22 cellular contexts compared by ENCODE assay signal in the genomic region with DNA sequence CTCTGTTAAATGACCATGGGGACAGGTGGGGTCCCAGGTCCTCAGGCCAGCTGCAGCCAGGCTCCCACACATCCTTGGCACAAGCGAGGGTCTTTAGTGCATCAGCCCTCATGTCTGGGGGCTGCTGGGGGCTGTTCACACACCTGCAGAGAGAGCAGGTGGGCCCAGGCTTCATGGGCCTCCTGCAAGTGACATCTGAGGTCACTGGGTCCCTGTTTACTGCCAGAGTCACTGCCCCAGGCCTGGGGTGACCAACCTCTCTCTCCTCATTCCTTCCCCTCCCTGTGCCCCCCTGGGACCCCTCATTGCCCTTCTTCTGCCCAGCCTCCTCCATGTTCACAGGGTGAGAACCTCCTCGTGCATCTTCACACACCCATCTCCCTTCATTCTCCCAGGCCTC.
A peak's percentile ranks its signal among the peaks of the same experiment; 100 is the strongest.
DNase-seq lines count a peak whose midpoint lies in the region; ATAC-seq, FAIRE-seq and TF ChIP-seq lines count a peak whose summit lies in the region.
"Had no signal": no experiment of that assay in that cellular context is flagged by ENCODE, and none has a peak within 500 bp of the region (broad histone marks: within the 10 kb centered on the region; RNA-seq: fewer than 3 reads in every experiment).

No MANE protein-coding gene starts in this region.

- no peaks in the 10 kb centered on the region for H3K23me2 ChIP-seq in H1 (ENCODE audit: low read depth, low read length)

- no peak overlapping the region for H3K18ac ChIP-seq in H1 (ENCODE audit: extremely low read depth, low read length)
- H3K18ac ChIP-seq in neuronal stem cell (ENCODE audit: low read length): no peak overlapping the region

- peaks cover 0 to 3% (median 0%) of the 10 kb centered on the region in 5 donors for H3K27me3 Mint-ChIP-seq in naive thymus-derived CD4-positive, alpha-beta T cell
- H3K27me3 Mint-ChIP-seq: CD4-positive, alpha-beta T cell had no signal

- no peaks in the 10 kb centered on the region for H3K9me3 Mint-ChIP-seq in naive thymus-derived CD4-positive, alpha-beta T cell
- H3K9me3 Mint-ChIP-seq: CD4-positive, alpha-beta T cell; GM23338 had no signal

- FAIRE-seq in H1 (lab: Jason Lieb, UNC): no peak
- FAIRE-seq: GM12878 had no signal

- H2AFZ ChIP-seq in H1 (ENCODE audit: low read length): no peak overlapping the region
- no peak overlapping the region for H2AFZ ChIP-seq in neuronal stem cell (ENCODE audit: low read length)

- no peak overlapping the region for H4K5ac ChIP-seq in H1 (ENCODE audit: insufficient read length, low read depth, low read length)

- no peak overlapping the region for H3K27ac Mint-ChIP-seq in naive thymus-derived CD4-positive, alpha-beta T cell
- H3K27ac Mint-ChIP-seq: CD4-positive, alpha-beta T cell; GM23338 had no signal

- peak overlapping the region; percentile 44; the same call in 1 of the 2 replicates for H2BK5ac ChIP-seq in H1 (ENCODE audit: low read depth, low read length)
- H2BK5ac ChIP-seq in neuronal stem cell (ENCODE audit: low read length): no peak overlapping the region

- H2BK12ac ChIP-seq in H1 (ENCODE audit: low read depth, low read length) (peak overlapping the region; percentile 6; the same call in 1 of the 2 replicates), neuronal stem cell (ENCODE audit: low read length) (no peak overlapping the region)

- H2BK15ac ChIP-seq in H1 (ENCODE audit: low read length) (no peak overlapping the region), neuronal stem cell (ENCODE audit: low read length) (peak overlapping the region; percentile 15)

- ATAC-seq in left ventricle myocardium superior: no peak
- no peak for ATAC-seq in aorta (ENCODE audit: low FRiP score)
- no peak for ATAC-seq in naive thymus-derived CD4-positive, alpha-beta T cell
- ATAC-seq in GM18867 (IDR thresholded peaks at IDR 0.05; ENCODE audit: unreplicated experiment): no peak
- ATAC-seq: GM12878, GM23338, HCT116, Panc1 had no signal

- CTCF ChIA-PET in H1 (lab: Charles Lee; ENCODE audit: partially characterized antibody): interaction anchor here (1.0 to 1.9 kb wide), 3 partner anchors 32 to 221 kb away, joined by 4 to 6 read pairs (median 4); no protein-coding TSS in a partner anchor
- CTCF ChIA-PET in naive thymus-derived CD4-positive, alpha-beta T cell (lab: Charles Lee): no interaction called here

- no peaks in the 10 kb centered on the region; the same call in 1 of the 2 replicates for H3K79me1 ChIP-seq in H1 (ENCODE audit: low read depth, low read length)
- H3K79me1 ChIP-seq in neuronal stem cell (ENCODE audit: low read depth, low read length): peaks cover 4% of the 10 kb centered on the region

- H3K4me1 ChIP-seq in right atrium auricular region (peaks cover 0 to 16% of the 10 kb centered on the region in 2 donors), H1 (replicated peaks in 1 of 4; ENCODE audit: control insufficient read depth in 3 of 4, insufficient read depth in 4 of 4, low read length in 3 of 4) (peaks cover 6 to 10% (median 10%) of the 10 kb centered on the region in 4 experiments), neuronal stem cell (ENCODE audit: control insufficient read depth in 2 of 2, insufficient read depth in 1 of 2, low read depth in 1 of 2, low read length in 2 of 2) (peaks cover 0 to 3% of the 10 kb centered on the region in 2 donors), aorta (ENCODE audit: control insufficient read depth in 1 of 2, insufficient read depth in 2 of 2, low read length in 2 of 2) (no peaks in the 10 kb centered on the region)
- no peaks in the 10 kb centered on the region for H3K4me1 ChIP-seq in naive thymus-derived CD4-positive, alpha-beta T cell (ENCODE audit: control insufficient read depth in 2 of 2, insufficient read depth in 2 of 2, low read length in 2 of 2)
- H3K4me1 ChIP-seq: Caco-2 had no signal

- H3K4me2 ChIP-seq in H1 (ENCODE audit: insufficient read depth in 1 of 2, low read depth in 2 of 2, low read length in 2 of 2) (no peak overlapping the region), neuronal stem cell (ENCODE audit: insufficient read depth, low read length, poor library complexity, severe bottlenecking) (no peak overlapping the region)
- H3K4me2 ChIP-seq: GM23338 had no signal

- H3K4me3 ChIP-seq in right atrium auricular region (no peak overlapping the region), H1 (ENCODE audit: extremely low read depth in 1 of 4, insufficient read depth in 2 of 4, low read depth in 3 of 4, low read length in 4 of 4) (no peak overlapping the region), neuronal stem cell (ENCODE audit: low read length in 2 of 2) (no peak overlapping the region), aorta (ENCODE audit: low read length in 2 of 2) (no peak overlapping the region)
- H3K4me3 ChIP-seq in naive thymus-derived CD4-positive, alpha-beta T cell (ENCODE audit: low read length): no peak overlapping the region
- H3K4me3 ChIP-seq: GM12878, GM23338 had no signal

- no peaks in the 10 kb centered on the region for H3K79me2 ChIP-seq in H1 (ENCODE audit: control insufficient read depth in 1 of 2, insufficient read depth in 2 of 2, low read length in 2 of 2)

- intact Hi-C loops in left ventricle myocardium superior (cut with micrococcal nuclease) (no loop called here), aorta (cut with DNase I) (no loop called here)
- intact Hi-C loops in naive thymus-derived CD4-positive, alpha-beta T cell (cut with micrococcal nuclease): no loop called here

- TF ChIP-seq CTCF in right atrium auricular region (IDR thresholded peaks at IDR 0.05): no peak
- TF ChIP-seq CTCF in H1 (IDR thresholded peaks at IDR 0.05; ENCODE audit: control extremely low read depth in 1 of 3, insufficient read depth in 1 of 3, low read depth in 1 of 3, low read length in 3 of 3): no peak

- H3K4me1 Mint-ChIP-seq in naive thymus-derived CD4-positive, alpha-beta T cell: no peaks in the 10 kb centered on the region

- H3K27ac ChIP-seq in right atrium auricular region (no peak overlapping the region), H1 (ENCODE audit: low read depth, low read length) (no peak overlapping the region), neuronal stem cell (replicated peaks; ENCODE audit: low read length) (no peak overlapping the region), aorta (ENCODE audit: low read depth in 1 of 2, low read length in 2 of 2) (no peak overlapping the region)
- no peak overlapping the region for H3K27ac ChIP-seq in naive thymus-derived CD4-positive, alpha-beta T cell (ENCODE audit: low read depth, low read length)

- TF ChIP-seq EP300 in H1 (IDR thresholded peaks at IDR 0.05; ENCODE audit: borderline replicate concordance in 1 of 2, low read depth in 2 of 2, low read length in 2 of 2): no peak

- H2BK20ac ChIP-seq in H1 (ENCODE audit: low read length): no peak overlapping the region

- peaks cover 0 to 2% of the 10 kb centered on the region in 2 experiments for H4K20me1 ChIP-seq in H1 (replicated peaks in 1 of 2; ENCODE audit: control insufficient read depth in 1 of 2, insufficient read depth in 2 of 2, low read length in 2 of 2)

- H4K91ac ChIP-seq in H1 (replicated peaks; ENCODE audit: insufficient read length, low read length) (peak overlapping the region; percentile 20), neuronal stem cell (ENCODE audit: low read depth, low read length, poor library complexity) (no peak overlapping the region)

- H3K9ac ChIP-seq in H1 (replicated peaks in 1 of 4; ENCODE audit: extremely low read depth in 1 of 4, low read depth in 3 of 4, low read length in 3 of 4) (no peak overlapping the region), neuronal stem cell (ENCODE audit: low read depth, low read length, poor library complexity) (no peak overlapping the region)

- 67% methylated on average over 1 of the region's 2 CpGs; no CpG with 5 or more reads in 1 of the 2 experiments for WGBS in H1 (ENCODE audit: extremely low coverage in 1 of 2, insufficient coverage in 1 of 2, insufficient read length in 1 of 2, insufficient replicate concordance in 2 of 2, low coverage in 1 of 2, low lambda C conversion rate in 2 of 2, missing lambda C conversion rate in 1 of 2), 2 experiments
- no CpG with 5 or more reads among the region's 2 CpGs for WGBS in neuronal stem cell (ENCODE audit: extremely low coverage in 2 of 2, insufficient read length in 2 of 2, insufficient replicate concordance in 1 of 2), 2 donors
- 89 to 95% methylated on average over 2 of the region's 2 CpGs for WGBS in aorta, 2 donors

- no peak for TF ChIP-seq POLR2A in H1 (IDR thresholded peaks at IDR 0.05; ENCODE audit: control extremely low read depth in 1 of 2, low read depth in 2 of 2, low read length in 2 of 2)

- H3K27me3 ChIP-seq in right atrium auricular region (no peaks in the 10 kb centered on the region), H1 (replicated peaks in 1 of 4; ENCODE audit: control insufficient read depth in 3 of 4, extremely low read depth in 1 of 4, insufficient read depth in 3 of 4, low read length in 3 of 4) (no peaks in the 10 kb centered on the region; a peak in 1 of 7 replicates), neuronal stem cell (ENCODE audit: control insufficient read depth in 3 of 3, insufficient read depth in 3 of 3, low read depth in 1 of 3, low read length in 3 of 3) (peaks cover 0 to 23% (median 0%) of the 10 kb centered on the region in 3 experiments), aorta (ENCODE audit: control insufficient read depth in 1 of 2, insufficient read depth in 2 of 2, low read length in 1 of 2) (no peaks in the 10 kb centered on the region)
- no peaks in the 10 kb centered on the region for H3K27me3 ChIP-seq in naive thymus-derived CD4-positive, alpha-beta T cell (ENCODE audit: control insufficient read depth in 2 of 2, insufficient read depth in 2 of 2, low read length in 2 of 2)

- H2BK120ac ChIP-seq in H1 (replicated peaks; ENCODE audit: low read depth, low read length): no peak overlapping the region
- no peak overlapping the region for H2BK120ac ChIP-seq in neuronal stem cell (ENCODE audit: low read depth, low read length)

- H3K14ac ChIP-seq in H1 (ENCODE audit: insufficient read length) (no peak overlapping the region), neuronal stem cell (ENCODE audit: low read length) (no peak overlapping the region)

- no peak overlapping the region for H3K56ac ChIP-seq in H1 (replicated peaks; ENCODE audit: insufficient read length, low read depth, low read length)

- H3K4ac ChIP-seq in H1 (replicated peaks; ENCODE audit: insufficient read length, low read depth, low read length) (no peak overlapping the region), neuronal stem cell (ENCODE audit: low read length) (no peak overlapping the region)

- H2AK5ac ChIP-seq in H1 (ENCODE audit: low read depth, low read length) (0 out of 2 replicates have a peak overlapping the region, but pooled peaks have one; percentile 3), neuronal stem cell (ENCODE audit: low read depth, low read length) (peak overlapping the region; percentile 69)

- H3K36me3 Mint-ChIP-seq in naive thymus-derived CD4-positive, alpha-beta T cell: no peaks in the 10 kb centered on the region

- H4K8ac ChIP-seq in H1 (ENCODE audit: extremely low read depth, insufficient read depth, low read length) (no peak overlapping the region), neuronal stem cell (ENCODE audit: low read depth, low read length) (no peak overlapping the region)

- TF ChIP-seq RAD21 in H1 (IDR thresholded peaks at IDR 0.05 in 1 of 2, conservative IDR thresholded peaks at IDR 0.05 in 1 of 2; ENCODE audit: low read depth in 2 of 2, low read length in 2 of 2): no peak

- no peak overlapping the region for H3K4me3 Mint-ChIP-seq in naive thymus-derived CD4-positive, alpha-beta T cell
- H3K4me3 Mint-ChIP-seq: CD4-positive, alpha-beta T cell; GM23338 had no signal

- H3K23ac ChIP-seq in H1 (ENCODE audit: insufficient read length) (peak overlapping the region; percentile 42), neuronal stem cell (ENCODE audit: low read depth, low read length, poor library complexity) (no peak overlapping the region)

- DNase-seq in left ventricle myocardium superior (peak; percentile 5), right atrium auricular region (ENCODE audit: low spot score) (no peak), H1 (ENCODE audit: low read depth in 1 of 2, low spot score in 2 of 2) (no peak), neuronal stem cell (ENCODE audit: low spot score) (no peak), aorta (peak; percentile 23 to 29)
- no peak for DNase-seq in naive thymus-derived CD4-positive, alpha-beta T cell
- DNase-seq: CD4-positive, alpha-beta T cell; DMS 273 treated with DMSO at 0.1 percent for 48 hours; DND-41; KG1; NCI-H1092 treated with DMSO at 0.1 percent for 48 hours; NCI-H1436 treated with DMSO at 0.1 percent for 48 hours; NCI-H2029; NCI-H2227 treated with DMSO at 0.1 percent for 48 hours; NCI-H510A; NCI-H774 had no signal

- POLR2A ChIA-PET in H1 (lab: Charles Lee; ENCODE audit: partially characterized antibody): no interaction called here
- POLR2A ChIA-PET in naive thymus-derived CD4-positive, alpha-beta T cell (lab: Charles Lee): no interaction called here

- H3K9me3 ChIP-seq in right atrium auricular region (no peaks in the 10 kb centered on the region), H1 (ENCODE audit: insufficient read depth in 2 of 2, low read depth in 1 of 2, low read length in 1 of 2) (no peaks in the 10 kb centered on the region; a peak in 1 of 4 replicates), neuronal stem cell (replicated peaks in 1 of 2; ENCODE audit: control insufficient read depth in 2 of 2, insufficient read depth in 1 of 2, low read depth in 1 of 2, low read length in 2 of 2) (no peaks in the 10 kb centered on the region), aorta (ENCODE audit: control insufficient read depth, low read length) (no peaks in the 10 kb centered on the region)
- no peaks in the 10 kb centered on the region for H3K9me3 ChIP-seq in naive thymus-derived CD4-positive, alpha-beta T cell (ENCODE audit: control insufficient read depth in 2 of 3, low read length in 3 of 3)
- H3K9me3 ChIP-seq: Caco-2 had no signal

- no peaks in the 10 kb centered on the region for H3K36me3 ChIP-seq in right atrium auricular region
- H3K36me3 ChIP-seq in H1 (ENCODE audit: control insufficient read depth in 2 of 4, insufficient read depth in 4 of 4, low read length in 3 of 4): no peaks in the 10 kb centered on the region
- H3K36me3 ChIP-seq in neuronal stem cell (replicated peaks in 1 of 2; ENCODE audit: control insufficient read depth in 2 of 2, insufficient read depth in 2 of 2, low read length in 2 of 2): no peaks in the 10 kb centered on the region
- H3K36me3 ChIP-seq in aorta (ENCODE audit: control insufficient read depth in 1 of 2, insufficient read depth in 2 of 2, low read length in 1 of 2): no peaks in the 10 kb centered on the region
- no peaks in the 10 kb centered on the region for H3K36me3 ChIP-seq in naive thymus-derived CD4-positive, alpha-beta T cell (ENCODE audit: control insufficient read depth in 2 of 3, insufficient read depth in 3 of 3, low read length in 3 of 3)

Comparison
In these comparisons a context has a peak if more than half of its experiments do, and no peak if none do; other contexts are left out.
1. DNase-seq: peak in left ventricle myocardium superior (single experiment) and aorta (2 of 2); none in right atrium auricular region (single experiment), H1 (0 of 2), neuronal stem cell (single experiment) and naive thymus-derived CD4-positive, alpha-beta T cell (0 of 9).